ENCODE assay signal across 1 cellular context in genomic region chr22:35678836-35679235, GRCh38.
TF ChIP-seq lines count a peak whose summit lies in the region.

No MANE protein-coding gene starts in this region.

TF ChIP-seq in K562, 482 proteins besides CTCF, POLR2A, EP300 and RAD21:
- TF ChIP-seq SOX6 (IDR thresholded peaks at IDR 0.05) (0 out of 2 replicates have a peak, but pooled peaks have one; percentile 15), THRA (IDR thresholded peaks at IDR 0.05) (no peak), SPI1 (IDR thresholded peaks at IDR 0.05; ENCODE audit: borderline replicate concordance, low read depth, low read length) (peak; percentile 36; the same call in 1 of the 2 replicates), FOSL1 (tag; conservative IDR thresholded peaks at IDR 0.05) (peak; percentile 77)
